ENCODE assay signal across 1 cellular context in genomic region chr6:125986295-125986955, GRCh38.
TF ChIP-seq lines count a peak whose summit lies in the region.

Gene TRMT11, plus strand, starts transcription at chr6:125986540. Its CDS starts 11 bp downstream, at chr6:125986551.

TF ChIP-seq in GM12878, 131 proteins besides CTCF, POLR2A, EP300 and RAD21 (continued from another document):
- no peak for TF ChIP-seq E2F8 (IDR thresholded peaks at IDR 0.05; ENCODE audit: low read depth, partially characterized antibody)
- 0 out of 2 replicates have a peak, but pooled peaks have one; percentile 68 for TF ChIP-seq GATAD2B (conservative IDR thresholded peaks at IDR 0.05; ENCODE audit: low read depth)
- TF ChIP-seq WRNIP1 (IDR thresholded peaks at IDR 0.05; ENCODE audit: borderline replicate concordance, low read depth, low read length) = no peak
- peak; percentile 65 for TF ChIP-seq MXI1 (IDR thresholded peaks at IDR 0.05; ENCODE audit: low read depth, low read length)
- TF ChIP-seq REST (IDR thresholded peaks at IDR 0.05; ENCODE audit: low read depth, low read length) = no peak
- TF ChIP-seq TCF7 (IDR thresholded peaks at IDR 0.05; ENCODE audit: borderline replicate concordance) = no peak
- no peak for TF ChIP-seq CEBPB (IDR thresholded peaks at IDR 0.05; ENCODE audit: borderline replicate concordance in 1 of 2, low read depth in 2 of 2, low read length in 2 of 2)
- TF ChIP-seq DPF2 (IDR thresholded peaks at IDR 0.05) = peak; percentile 67
- TF ChIP-seq KLF5 (IDR thresholded peaks at IDR 0.05; ENCODE audit: partially characterized antibody) = peak; percentile 81
- TF ChIP-seq ZBED1 (IDR thresholded peaks at IDR 0.05; ENCODE audit: borderline replicate concordance) = peak; percentile 67; the same call in 1 of the 2 replicates
- TF ChIP-seq NKRF (conservative IDR thresholded peaks at IDR 0.05) = peak; percentile 46
- TF ChIP-seq TARDBP (IDR thresholded peaks at IDR 0.05; ENCODE audit: borderline replicate concordance) = no peak
- no peak for TF ChIP-seq USF2 (IDR thresholded peaks at IDR 0.05; ENCODE audit: borderline replicate concordance, low read depth, low read length)
- no peak for TF ChIP-seq YBX1 (IDR thresholded peaks at IDR 0.05)
- TF ChIP-seq RFX5 (IDR thresholded peaks at IDR 0.05; ENCODE audit: low read depth, low read length) = no peak
- peak; percentile 91 for TF ChIP-seq IKZF1 (conservative IDR thresholded peaks at IDR 0.05)
- TF ChIP-seq IRF3 (IDR thresholded peaks at IDR 0.05) = peak; percentile 50; the same call in 1 of the 2 replicates
- no peak for TF ChIP-seq CHD4 (IDR thresholded peaks at IDR 0.05)
- no peak for TF ChIP-seq KDM1A (IDR thresholded peaks at IDR 0.05; ENCODE audit: borderline replicate concordance)
- no peak for TF ChIP-seq ASH2L (IDR thresholded peaks at IDR 0.05; ENCODE audit: borderline replicate concordance, low read depth)
- peak; percentile 48; the same call in 1 of the 3 replicates for TF ChIP-seq POU2F2 (IDR thresholded peaks at IDR 0.05; ENCODE audit: borderline replicate concordance, low read depth, low read length)
